In genomic region chr1:71755441-71755840, GRCh38 we compare ENCODE assay signal across 30 cellular contexts.
"Had no signal": no experiment of that assay in that cellular context is flagged by ENCODE, and none has a peak within 500 bp of the region (broad histone marks: within the 10 kb centered on the region; RNA-seq: fewer than 3 reads in every experiment).

No MANE protein-coding gene starts in this region.

- ATAC-seq: esophagus mucosa; gastroesophageal sphincter; heart right ventricle; left ventricle myocardium superior; lower lobe of right lung; natural killer cell treated with Interleukin-12 subunit alpha and Interleukin-12 subunit beta and Interleukin-15 and Interleukin-18, amount 100 ng/mL, for 72 hours; sciatic nerve; stimulated activated naive CD8-positive, alpha-beta T cell treated with anti-CD3 and anti-CD28 coated beads, Interleukin-15, amount 100 ng/mL, for 72 hours; upper lobe of right lung had no signal

- H3K36me3 ChIP-seq: colonic mucosa, gastroesophageal sphincter, heart right ventricle, lower lobe of right lung, neural progenitor cell, prostate gland, right atrium auricular region, suprapubic skin, transverse colon, upper lobe of right lung, uterus had no signal

- H3K4me1 ChIP-seq: colonic mucosa, gastroesophageal sphincter, heart right ventricle, lower lobe of right lung, prostate gland, right atrium auricular region, suprapubic skin, upper lobe of right lung, uterus had no signal

- H3K4me3 Mint-ChIP-seq: dendritic cell treated with granulocyte-macrophage colony-stimulating factor and Interleukin-4, amounts not matched to agents 40 ng/mL and 50 ng/mL, for 4 days; endodermal cell; immature natural killer cell; natural killer cell treated with Interleukin-12 subunit alpha and Interleukin-12 subunit beta and Interleukin-15 and Interleukin-18, amount 100 ng/mL, for 72 hours; neural progenitor cell; stimulated activated naive CD8-positive, alpha-beta T cell treated with anti-CD3 and anti-CD28 coated beads, Interleukin-15, amount 100 ng/mL, for 72 hours had no signal

- H3K27me3 Mint-ChIP-seq: dendritic cell treated with granulocyte-macrophage colony-stimulating factor and Interleukin-4, amounts not matched to agents 40 ng/mL and 50 ng/mL, for 4 days; natural killer cell treated with Interleukin-12 subunit alpha and Interleukin-12 subunit beta and Interleukin-15 and Interleukin-18, amount 100 ng/mL, for 72 hours; stimulated activated naive CD8-positive, alpha-beta T cell treated with anti-CD3 and anti-CD28 coated beads, Interleukin-15, amount 100 ng/mL, for 72 hours had no signal

- H3K9me3 Mint-ChIP-seq: endodermal cell, neural progenitor cell had no signal

- H3K4me3 ChIP-seq: colonic mucosa, gastroesophageal sphincter, heart right ventricle, lower lobe of right lung, neural progenitor cell, prostate gland, right atrium auricular region, smooth muscle cell, suprapubic skin, transverse colon, upper lobe of right lung, uterus had no signal

- H3K27ac ChIP-seq: colonic mucosa, epithelial cell of prostate, gastroesophageal sphincter, heart right ventricle, lower lobe of right lung, neural progenitor cell, prostate gland, right atrium auricular region, suprapubic skin, transverse colon, upper lobe of right lung, uterus had no signal

- H3K4me1 Mint-ChIP-seq: endodermal cell; immature natural killer cell; neural progenitor cell; stimulated activated naive CD8-positive, alpha-beta T cell treated with anti-CD3 and anti-CD28 coated beads, Interleukin-15, amount 100 ng/mL, for 72 hours had no signal

- H3K27ac Mint-ChIP-seq: dendritic cell treated with granulocyte-macrophage colony-stimulating factor and Interleukin-4, amounts not matched to agents 40 ng/mL and 50 ng/mL, for 4 days; immature natural killer cell; natural killer cell treated with Interleukin-12 subunit alpha and Interleukin-12 subunit beta and Interleukin-15 and Interleukin-18, amount 100 ng/mL, for 72 hours; neural progenitor cell; stimulated activated naive CD8-positive, alpha-beta T cell treated with anti-CD3 and anti-CD28 coated beads, Interleukin-15, amount 100 ng/mL, for 72 hours had no signal

- H3K4me2 ChIP-seq: smooth muscle cell had no signal

- H3K9me3 ChIP-seq: colonic mucosa, gastroesophageal sphincter, lower lobe of right lung, prostate gland, right atrium auricular region, suprapubic skin, transverse colon, upper lobe of right lung, uterus had no signal

- H3K27me3 ChIP-seq: colonic mucosa, gastroesophageal sphincter, heart right ventricle, neural progenitor cell, right atrium auricular region, suprapubic skin, transverse colon, upper lobe of right lung, uterus had no signal

- DNase-seq: colonic mucosa; effector CD8-positive, alpha-beta T cell; endodermal cell; foreskin fibroblast; heart right ventricle; hippocampal formation; immature natural killer cell; islet precursor cell; left ventricle myocardium superior; lower lobe of right lung; stimulated activated CD4-positive, alpha-beta T cell treated with anti-CD3 and anti-CD28 coated beads, Interleukin-12 subunit alpha, Interleukin-12 subunit beta, amount 100 ng/mL, for 4 hours; stimulated activated CD4-positive, alpha-beta T cell treated with anti-CD3 and anti-CD28 coated beads, Interleukin-1b, Interleukin-23, amount 100 ng/mL, for 48 hours; stimulated activated CD4-positive, alpha-beta T cell treated with anti-CD3 and anti-CD28 coated beads, Interleukin-4, amount 100 ng/mL, for 1 hour; stimulated activated CD8-positive, alpha-beta memory T cell treated with anti-CD3 and anti-CD28 coated beads, Interleukin-4, amount 100 ng/mL, for 48 hours; stimulated activated naive CD4-positive, alpha-beta T cell; stimulated activated naive CD8-positive, alpha-beta T cell treated with anti-CD3 and anti-CD28 coated beads, Interleukin-15, amount 100 ng/mL, for 72 hours; transverse colon; upper lobe of right lung; uterus had no signal

- H3K36me3 Mint-ChIP-seq: immature natural killer cell; natural killer cell treated with Interleukin-12 subunit alpha and Interleukin-12 subunit beta and Interleukin-15 and Interleukin-18, amount 100 ng/mL, for 72 hours; neural progenitor cell had no signal
